17 cellular contexts compared by ENCODE assay signal in genomic region chr22:47495102-47495501, GRCh38.
A peak's percentile ranks its signal among the peaks of the same experiment; 100 is the strongest.
DNase-seq lines count a peak whose midpoint lies in the region; ATAC-seq and TF ChIP-seq lines count a peak whose summit lies in the region.
"Had no signal": no experiment of that assay in that cellular context is flagged by ENCODE, and none has a peak within 500 bp of the region (broad histone marks: within the 10 kb centered on the region; RNA-seq: fewer than 3 reads in every experiment).

No MANE protein-coding gene starts in this region.

- no peaks in the 10 kb centered on the region for H3K36me3 ChIP-seq in HEK293 (ENCODE audit: control insufficient read depth in 2 of 2, insufficient read depth in 1 of 2, low read length in 2 of 2)
- H3K36me3 ChIP-seq: pancreas, Peyer's patch had no signal

- peaks cover 16% of the 10 kb centered on the region for H3K9me3 Mint-ChIP-seq in CD4-positive, alpha-beta T cell
- H3K9me3 Mint-ChIP-seq in T-cell: peaks cover 10 to 24% (median 24%) of the 10 kb centered on the region in 3 donors
- peaks cover 13 to 25% of the 10 kb centered on the region in 2 donors for H3K9me3 Mint-ChIP-seq in effector memory CD8-positive, alpha-beta T cell

- peak; percentile 29 for ATAC-seq in CD4-positive, alpha-beta T cell (ENCODE audit: poor library complexity)
- peak in 3 of 4 experiments; percentile 54 to 78 (median 76) for ATAC-seq in T-cell (replicated peaks in 1 of 4)
- peak; percentile 89 for ATAC-seq in effector memory CD8-positive, alpha-beta T cell (replicated peaks)
- ATAC-seq: pancreas had no signal

- H3K36me3 Mint-ChIP-seq in CD4-positive, alpha-beta T cell (ENCODE audit: low read depth): peaks cover 4% of the 10 kb centered on the region
- H3K36me3 Mint-ChIP-seq in T-cell: no peaks in the 10 kb centered on the region
- peaks cover 4% of the 10 kb centered on the region for H3K36me3 Mint-ChIP-seq in effector memory CD8-positive, alpha-beta T cell (ENCODE audit: insufficient read depth)
- H3K36me3 Mint-ChIP-seq: brain had no signal

- H3K4me3 ChIP-seq in HEK293 (ENCODE audit: low read depth, low read length): no peak overlapping the region
- H3K4me3 ChIP-seq: pancreas, Peyer's patch, testis had no signal

- peaks cover 14% of the 10 kb centered on the region for H3K9me3 ChIP-seq in CD4-positive, alpha-beta T cell (ENCODE audit: control insufficient read depth, low read length)
- H3K9me3 ChIP-seq in HEK293 (ENCODE audit: control insufficient read depth, insufficient read depth, low read depth, low read length): no peaks in the 10 kb centered on the region
- H3K9me3 ChIP-seq: pancreas, testis had no signal

- TF ChIP-seq CTCF in CD4-positive, alpha-beta T cell (IDR thresholded peaks at IDR 0.05): no peak
- no peak for TF ChIP-seq CTCF in HEK293 (tag by site-specific recombination; IDR thresholded peaks at IDR 0.05)

- no peaks in the 10 kb centered on the region for H3K27me3 ChIP-seq in CD4-positive, alpha-beta T cell (ENCODE audit: control insufficient read depth, insufficient read depth, low read length)
- H3K27me3 ChIP-seq: Peyer's patch, testis had no signal

- H3K27ac ChIP-seq in CD4-positive, alpha-beta T cell (ENCODE audit: low read depth, low read length): peak overlapping the region; percentile 13
- H3K27ac ChIP-seq in HEK293 (ENCODE audit: extremely low read depth, low read depth, low read length): no peak overlapping the region
- H3K27ac ChIP-seq: pancreas, testis had no signal

- CTCF ChIA-PET in CD4-positive, alpha-beta T cell (lab: Charles Lee): no interaction called here
- CTCF ChIA-PET in HEK293 (lab: Yijun Ruan, JAX) (no interaction called here), T-cell (lab: Charles Lee) (no interaction called here)

- intact Hi-C loops in CD4-positive, alpha-beta T cell (cut with DNase I, micrococcal nuclease): no loop called here

- peak overlapping the region; percentile 77 for H3K27ac Mint-ChIP-seq in CD4-positive, alpha-beta T cell
- H3K27ac Mint-ChIP-seq in T-cell: peak overlapping the region; percentile 86 to 87
- peak overlapping the region; percentile 65 to 81 for H3K27ac Mint-ChIP-seq in effector memory CD8-positive, alpha-beta T cell
- H3K27ac Mint-ChIP-seq: brain had no signal

- H3K27me3 Mint-ChIP-seq in CD4-positive, alpha-beta T cell: no peaks in the 10 kb centered on the region
- peaks cover 0 to 4% of the 10 kb centered on the region in 2 donors for H3K27me3 Mint-ChIP-seq in T-cell
- H3K27me3 Mint-ChIP-seq in effector memory CD8-positive, alpha-beta T cell: no peaks in the 10 kb centered on the region

- H3K4me3 Mint-ChIP-seq in CD4-positive, alpha-beta T cell: peak overlapping the region; percentile 0
- H3K4me3 Mint-ChIP-seq in T-cell: peak overlapping the region in 2 of 3 donors; percentile 3 to 20
- H3K4me3 Mint-ChIP-seq in effector memory CD8-positive, alpha-beta T cell: peak overlapping the region; percentile 58 to 62
- H3K4me3 Mint-ChIP-seq: brain had no signal

- POLR2A ChIA-PET in CD4-positive, alpha-beta T cell (lab: Charles Lee): no interaction called here
- POLR2A ChIA-PET in HEK293 (lab: Yijun Ruan, JAX): no interaction called here
- POLR2A ChIA-PET in T-cell (lab: Charles Lee): no interaction called here

- no peaks in the 10 kb centered on the region for H3K4me1 ChIP-seq in HEK293 (ENCODE audit: control insufficient read depth, insufficient read depth, low read length)
- H3K4me1 ChIP-seq: pancreas, Peyer's patch, testis had no signal

- no peak for DNase-seq in CD4-positive, alpha-beta T cell
- peak in 1 of 34 experiments; percentile 13 for DNase-seq in T-cell
- peak in 1 of 3 experiments; percentile 11 for DNase-seq in effector memory CD8-positive, alpha-beta T cell
- DNase-seq in NCI-H2107 treated with DMSO at 0.1 percent for 48 hours (lab: John Stamatoyannopoulos, UW; ENCODE audit: unreplicated experiment): no peak
- no peak for DNase-seq in cerebellar cortex (ENCODE audit: low spot score)
- no peak for DNase-seq in activated CD8-positive, alpha-beta memory T cell treated with anti-CD3 and anti-CD28 coated beads, Interleukin-2, amount 50 U/mL, for 4 hours
- DNase-seq in hepatic stellate cell (ENCODE audit: low spot score): no peak
- DNase-seq: foreskin melanocyte, GDM1, islet precursor cell, midbrain, MM.1S, pancreas, Peyer's patch, testis had no signal

- H3K4me1 Mint-ChIP-seq in CD4-positive, alpha-beta T cell (ENCODE audit: low read depth): peaks cover 28% of the 10 kb centered on the region
- peaks cover 28 to 32% (median 28%) of the 10 kb centered on the region in 3 donors for H3K4me1 Mint-ChIP-seq in T-cell
- H3K4me1 Mint-ChIP-seq in effector memory CD8-positive, alpha-beta T cell (ENCODE audit: low read depth in 2 of 2): peaks cover 25 to 32% of the 10 kb centered on the region in 2 donors
- H3K4me1 Mint-ChIP-seq: brain had no signal

TF ChIP-seq in HEK293, 187 proteins besides CTCF, POLR2A, EP300 and RAD21:
- TF ChIP-seq ZBTB17 (tag by site-specific recombination; IDR thresholded peaks at IDR 0.05) (peak; percentile 49; the same call in 1 of the 2 replicates), ZEB2 (tag by site-specific recombination; IDR thresholded peaks at IDR 0.05) (no peak)
TF ChIP-seq in HEK293: peak in this region for 1.

Comparison
In these comparisons a context has a peak if more than half of its experiments do, and no peak if none do; other contexts are left out.
1. ATAC-seq: peak in every context shown above with its lines; median percentile 89 in effector memory CD8-positive, alpha-beta T cell; 76 in T-cell; 29 in CD4-positive, alpha-beta T cell.
2. H3K4me3 Mint-ChIP-seq: peak in every context shown above with its lines; median percentile 60 in effector memory CD8-positive, alpha-beta T cell; 12 in T-cell; 0 in CD4-positive, alpha-beta T cell.